18 cellular contexts compared by ENCODE assay signal in the genomic region with DNA sequence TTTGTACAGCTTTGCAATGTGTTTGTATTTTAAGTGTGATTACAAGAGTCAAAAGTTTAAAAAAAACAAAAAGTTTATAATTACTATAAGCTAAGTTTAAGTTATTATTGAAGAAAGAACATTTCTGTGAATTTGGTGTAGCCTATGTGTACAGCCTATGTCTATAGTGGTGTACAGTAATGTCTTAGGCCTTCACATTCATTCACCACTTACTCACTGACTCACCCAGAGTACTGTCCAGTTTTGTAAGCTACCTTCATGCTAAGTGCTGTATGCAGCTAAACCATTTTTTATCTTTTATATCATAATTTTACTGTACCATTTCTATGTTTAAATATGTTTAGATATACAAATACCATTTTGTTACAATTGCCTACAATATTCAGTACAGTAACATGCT.
DNase-seq lines count a peak whose midpoint lies in the region; ATAC-seq, FAIRE-seq and TF ChIP-seq lines count a peak whose summit lies in the region.
"Had no signal": no experiment of that assay in that cellular context is flagged by ENCODE, and none has a peak within 500 bp of the region (broad histone marks: within the 10 kb centered on the region; RNA-seq: fewer than 3 reads in every experiment).

No MANE protein-coding gene starts in this region.

- H3K27ac ChIP-seq in mesenchymal stem cell (ENCODE audit: low read length, poor library complexity, severe bottlenecking): no peak overlapping the region

- no peak for TF ChIP-seq CTCF in epithelial cell of esophagus (IDR thresholded peaks at IDR 0.05; ENCODE audit: insufficient read depth, low read depth, low read length, missing control alignments)

- peak; percentile 56 for FAIRE-seq in GM18507 (lab: Jason Lieb, UNC)

- no peak overlapping the region for H2BK12ac ChIP-seq in mesenchymal stem cell (ENCODE audit: low read length in 2 of 2)

- no peaks in the 10 kb centered on the region for H3K79me1 ChIP-seq in mesenchymal stem cell (replicated peaks; ENCODE audit: low read length, poor library complexity, severe bottlenecking)

- H3K23ac ChIP-seq in mesenchymal stem cell (ENCODE audit: low read length in 2 of 2): no peak overlapping the region

- H3K9ac ChIP-seq in mesenchymal stem cell (ENCODE audit: low read length): no peak overlapping the region

- H3K4ac ChIP-seq in mesenchymal stem cell (ENCODE audit: low read depth in 1 of 2, low read length in 2 of 2): no peak overlapping the region

- H3K4me3 Mint-ChIP-seq in natural killer cell treated with Interleukin-12 subunit alpha and Interleukin-12 subunit beta and Interleukin-15 and Interleukin-18, amount 100 ng/mL, for 72 hours: no peak overlapping the region
- H3K4me3 Mint-ChIP-seq: CD14-positive monocyte, H9 had no signal

- no peaks in the 10 kb centered on the region for H3K9me3 ChIP-seq in mesenchymal stem cell (ENCODE audit: control insufficient read depth, low read length)

- H4K8ac ChIP-seq in mesenchymal stem cell (ENCODE audit: low read length): no peak overlapping the region

- H3K18ac ChIP-seq in mesenchymal stem cell (ENCODE audit: low read depth in 1 of 2, low read length in 2 of 2): no peak overlapping the region

- H2BK15ac ChIP-seq in mesenchymal stem cell (ENCODE audit: low read depth, poor library complexity, severe bottlenecking): no peak overlapping the region

- H4K91ac ChIP-seq in mesenchymal stem cell (ENCODE audit: low read length): no peak overlapping the region

- no peak overlapping the region for H2BK120ac ChIP-seq in mesenchymal stem cell (ENCODE audit: low read depth, low read length)

- no peak overlapping the region for H2AFZ ChIP-seq in mesenchymal stem cell (ENCODE audit: low read depth, low read length)

- H3K36me3 Mint-ChIP-seq in natural killer cell treated with Interleukin-12 subunit alpha and Interleukin-12 subunit beta and Interleukin-15 and Interleukin-18, amount 100 ng/mL, for 72 hours: no peaks in the 10 kb centered on the region

- no peaks in the 10 kb centered on the region for H3K9me3 Mint-ChIP-seq in natural killer cell treated with Interleukin-12 subunit alpha and Interleukin-12 subunit beta and Interleukin-15 and Interleukin-18, amount 100 ng/mL, for 72 hours
- H3K9me3 Mint-ChIP-seq: CD14-positive monocyte, H9 had no signal

- intact Hi-C loops in Right ventricle myocardium superior (cut with DNase I): no loop called here

- H3K27ac Mint-ChIP-seq in natural killer cell treated with Interleukin-12 subunit alpha and Interleukin-12 subunit beta and Interleukin-15 and Interleukin-18, amount 100 ng/mL, for 72 hours: no peak overlapping the region
- H3K27ac Mint-ChIP-seq: CD14-positive monocyte, H9 had no signal

- H2BK5ac ChIP-seq in mesenchymal stem cell (ENCODE audit: low read depth, low read length, poor library complexity, severe bottlenecking): no peak overlapping the region

- H3K27me3 Mint-ChIP-seq in natural killer cell treated with Interleukin-12 subunit alpha and Interleukin-12 subunit beta and Interleukin-15 and Interleukin-18, amount 100 ng/mL, for 72 hours: no peaks in the 10 kb centered on the region

- no peaks in the 10 kb centered on the region for H3K27me3 ChIP-seq in mesenchymal stem cell (ENCODE audit: control insufficient read depth in 1 of 2, insufficient read depth in 1 of 2, low read length in 2 of 2)

- H3K14ac ChIP-seq in mesenchymal stem cell (ENCODE audit: low read length in 2 of 2): no peak overlapping the region

- no peak for ATAC-seq in Right ventricle myocardium superior (ENCODE audit: poor library complexity)
- ATAC-seq in natural killer cell treated with Interleukin-12 subunit alpha and Interleukin-12 subunit beta and Interleukin-15 and Interleukin-18, amount 100 ng/mL, for 72 hours: no peak
- ATAC-seq: Panc1, Right ventricle myocardium inferior had no signal

- H3K4me1 Mint-ChIP-seq in natural killer cell treated with Interleukin-12 subunit alpha and Interleukin-12 subunit beta and Interleukin-15 and Interleukin-18, amount 100 ng/mL, for 72 hours (ENCODE audit: low read depth in 2 of 2): no peaks in the 10 kb centered on the region
- H3K4me1 Mint-ChIP-seq: CD14-positive monocyte, H9 had no signal

- DNase-seq in GM18507 (ENCODE audit: extremely low spot score, insufficient read length, low read depth) (no peak), RKO (ENCODE audit: low spot score) (peak; percentile 18), epithelial cell of esophagus (ENCODE audit: low read depth) (peak; percentile 30), mesenchymal stem cell (peak; percentile 0), Right ventricle myocardium superior (no peak)
- DNase-seq in natural killer cell treated with Interleukin-12 subunit alpha and Interleukin-12 subunit beta and Interleukin-15 and Interleukin-18, amount 100 ng/mL, for 72 hours (ENCODE audit: low spot score): no peak
- DNase-seq in activated effector memory CD4-positive, alpha-beta T cell treated with anti-CD3 and anti-CD28 coated beads, Interleukin-2, amount 50 U/mL, for 16 hours: no peak
- DNase-seq: AML-193, COR-L47, DMS153, H9, NCI-H1105, NCI-H1694, NCI-H226, NCI-H524 treated with DMSO at 0.1 percent for 48 hours had no signal

- no peaks in the 10 kb centered on the region for H3K4me1 ChIP-seq in mesenchymal stem cell (ENCODE audit: control insufficient read depth, insufficient read depth, low read depth, low read length)

- no peak overlapping the region for H3K4me2 ChIP-seq in mesenchymal stem cell (ENCODE audit: low read length, poor library complexity, severe bottlenecking)

- no peak overlapping the region for H2AK5ac ChIP-seq in mesenchymal stem cell (ENCODE audit: low read length, severe bottlenecking)

- H3K4me3 ChIP-seq in epithelial cell of esophagus (ENCODE audit: low read length) (no peak overlapping the region), mesenchymal stem cell (ENCODE audit: insufficient read depth in 1 of 2, low read depth in 1 of 2, low read length in 2 of 2) (no peak overlapping the region)

- no peaks in the 10 kb centered on the region for H3K36me3 ChIP-seq in mesenchymal stem cell (ENCODE audit: control insufficient read depth in 1 of 2, insufficient read depth in 2 of 2, low read depth in 1 of 2, low read length in 2 of 2)

Comparison
In these comparisons a context has a peak if more than half of its experiments do, and no peak if none do; other contexts are left out.
1. DNase-seq: peak in RKO (single experiment), epithelial cell of esophagus (single experiment) and mesenchymal stem cell (single experiment); none in GM18507 (single experiment), Right ventricle myocardium superior (single experiment), natural killer cell treated with Interleukin-12 subunit alpha and Interleukin-12 subunit beta and Interleukin-15 and Interleukin-18, amount 100 ng/mL, for 72 hours (single experiment) and activated effector memory CD4-positive, alpha-beta T cell treated with anti-CD3 and anti-CD28 coated beads, Interleukin-2, amount 50 U/mL, for 16 hours (single experiment).